8 cellular contexts compared by ENCODE assay signal in genomic region chr6:159726196-159726917, GRCh38. TPM values are rescaled to one million over a fixed set of nuclear protein-coding genes. Genes with fewer than 3 reads are reported as not detected.
A peak's percentile ranks its signal among the peaks of the same experiment; 100 is the strongest.
DNase-seq lines count a peak whose midpoint lies in the region; ATAC-seq and TF ChIP-seq lines count a peak whose summit lies in the region.

No MANE protein-coding gene starts in this region.

- peaks cover 13% of the 10 kb centered on the region for H3K36me3 ChIP-seq in NT2/D1 (ENCODE audit: insufficient read depth, insufficient read length, low read length)
- peaks cover 33% of the 10 kb centered on the region for H3K36me3 ChIP-seq in endodermal cell (ENCODE audit: control insufficient read depth, insufficient read depth, low read length)

- H3K4me3 Mint-ChIP-seq in endodermal cell = peak overlapping the region; percentile 92
- H3K4me3 Mint-ChIP-seq in nephron progenitor cell = peak overlapping the region; percentile 94

- H3K27me3 Mint-ChIP-seq in endodermal cell (ENCODE audit: insufficient read depth) (no peaks in the 10 kb centered on the region), nephron progenitor cell (ENCODE audit: low read depth, poor library complexity) (peaks cover 5% of the 10 kb centered on the region)

- H3K9me3 Mint-ChIP-seq in endodermal cell (peaks cover 13% of the 10 kb centered on the region), nephron progenitor cell (peaks cover 16% of the 10 kb centered on the region)

- WGBS in endodermal cell (ENCODE audit: insufficient coverage in 1 of 2, insufficient read length in 1 of 2), 2 experiments = 1 to 4% methylated on average over 30 to 32 of the region's 32 CpGs

- H3K27me3 ChIP-seq in NT2/D1 (ENCODE audit: insufficient read depth, insufficient read length) (no peaks in the 10 kb centered on the region), endodermal cell (ENCODE audit: control insufficient read depth, insufficient read depth, low read length, poor library complexity, severe bottlenecking) (no peaks in the 10 kb centered on the region)

- H3K27ac ChIP-seq in endodermal cell (ENCODE audit: low read depth, low read length) = peak overlapping the region; percentile 100

- H3K4me1 ChIP-seq in NT2/D1 (ENCODE audit: insufficient read depth, insufficient read length) (no peaks in the 10 kb centered on the region), endodermal cell (ENCODE audit: control insufficient read depth, insufficient read depth, low read length) (no peaks in the 10 kb centered on the region)

- DNase-seq in DMS 273 (lab: John Stamatoyannopoulos, UW; ENCODE audit: unreplicated experiment) (peak; percentile 84), DMS 273 treated with DMSO at 0.1 percent for 48 hours (lab: John Stamatoyannopoulos, UW) (no peak), NT2/D1 (ENCODE audit: low read depth, low spot score) (peak; percentile 20), endodermal cell (no peak), nephron progenitor cell (no peak), foreskin melanocyte (no peak)

- ATAC-seq in HG02588 (IDR thresholded peaks at IDR 0.05; ENCODE audit: unreplicated experiment) = peak; percentile 23
- no peak for ATAC-seq in HG03175 (IDR thresholded peaks at IDR 0.05; ENCODE audit: unreplicated experiment)

- H3K4me1 Mint-ChIP-seq in endodermal cell (peaks cover 14% of the 10 kb centered on the region), nephron progenitor cell (peaks cover 35% of the 10 kb centered on the region)

- H3K36me3 Mint-ChIP-seq in endodermal cell (ENCODE audit: low read depth) (peaks cover 32% of the 10 kb centered on the region), nephron progenitor cell (ENCODE audit: low read depth) (peaks cover 55% of the 10 kb centered on the region)

- TF ChIP-seq CTCF in endodermal cell (conservative IDR thresholded peaks at IDR 0.05) (no peak), nephron progenitor cell (IDR thresholded peaks at IDR 0.05) (no peak)

- H3K9me3 ChIP-seq in NT2/D1 (ENCODE audit: insufficient read depth, low read length) (no peaks in the 10 kb centered on the region), endodermal cell (ENCODE audit: control insufficient read depth, low read length) (peaks cover 25% of the 10 kb centered on the region)

- peak overlapping the region; percentile 99 for H3K27ac Mint-ChIP-seq in endodermal cell
- H3K27ac Mint-ChIP-seq in nephron progenitor cell = peak overlapping the region; percentile 100

- peak overlapping the region; percentile 61 for H3K4me3 ChIP-seq in NT2/D1 (ENCODE audit: insufficient read length, low read depth)
- peak overlapping the region; percentile 96 for H3K4me3 ChIP-seq in endodermal cell (ENCODE audit: low read length)

- H3K9ac ChIP-seq in NT2/D1 (ENCODE audit: insufficient read length, low read depth) (peak overlapping the region; percentile 92), endodermal cell (ENCODE audit: extremely low read depth, low read length, poor library complexity, severe bottlenecking) (peak overlapping the region; percentile 95)

RNA-seq across cellular contexts. Expression of gene WTAP, which starts 0.9 kb away (rescaled TPM):
- 100 to 1,000 TPM; 112 to 119 TPM for total RNA-seq in endodermal cell
- polyA plus RNA-seq in endodermal cell (2013, experiment 1 of 2) = 117 TPM
- polyA plus RNA-seq in endodermal cell (2013, experiment 2 of 2) = 110 TPM

RNA-seq across cellular contexts. Expression of gene SOD2, which starts 33.3 kb away (rescaled TPM):
- 10 to 100 TPM; 64.3 to 88.8 TPM for total RNA-seq in endodermal cell
- polyA plus RNA-seq in endodermal cell (2013, experiment 1 of 2) = 54.2 TPM
- polyA plus RNA-seq in endodermal cell (2013, experiment 2 of 2) = 51.1 TPM

RNA-seq across cellular contexts. Expression of gene ACAT2, which starts 35.5 kb away (rescaled TPM):
- 100 to 1,000 TPM; 108 to 147 TPM for total RNA-seq in endodermal cell
- 161 TPM for polyA plus RNA-seq in endodermal cell (2013, experiment 1 of 2)
- 165 TPM for polyA plus RNA-seq in endodermal cell (2013, experiment 2 of 2)

Comparison
In these comparisons a context has a peak if more than half of its experiments do, and no peak if none do; other contexts are left out.
1. DNase-seq: peak in DMS 273 (single experiment) and NT2/D1 (single experiment); none in DMS 273 treated with DMSO at 0.1 percent for 48 hours (single experiment), endodermal cell (single experiment), nephron progenitor cell (single experiment) and foreskin melanocyte (single experiment).